ENCODE assay signal across 8 cellular contexts in the genomic region with DNA sequence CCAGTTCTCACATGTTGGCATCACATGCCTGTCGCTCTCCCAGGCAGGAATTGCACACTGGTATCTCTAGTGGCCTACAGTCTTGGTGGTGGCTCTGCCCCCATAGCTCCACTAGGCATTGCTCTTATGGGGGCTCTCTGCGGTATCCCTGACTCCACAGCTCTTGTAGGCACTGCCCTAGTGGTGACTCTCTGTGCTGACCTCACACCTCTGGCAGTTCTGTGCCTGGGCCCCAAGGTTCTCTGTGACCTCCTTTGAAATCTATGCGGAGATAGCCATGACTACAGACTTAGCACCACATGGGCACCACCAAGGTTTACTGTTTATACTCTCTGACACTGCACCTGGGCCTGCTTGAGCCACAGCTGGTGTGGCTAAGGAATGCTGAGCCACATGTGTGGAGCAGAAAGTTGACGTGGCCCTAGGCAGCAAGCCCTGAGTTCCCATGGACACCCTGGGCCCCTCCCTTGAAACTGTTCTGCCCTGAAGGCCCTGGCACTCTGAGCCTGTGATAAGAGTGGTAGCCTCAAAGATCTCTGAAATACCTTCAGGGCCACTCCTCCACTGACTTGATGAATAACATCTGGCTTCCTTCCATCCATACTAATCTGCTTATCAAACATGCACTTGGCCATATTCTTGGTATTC. TPM values are rescaled to one million over a fixed set of nuclear protein-coding genes. Genes with fewer than 3 reads are reported as not detected.
DNase-seq lines count a peak whose midpoint lies in the region; ATAC-seq, FAIRE-seq and TF ChIP-seq lines count a peak whose summit lies in the region.
"Had no signal": no experiment of that assay in that cellular context is flagged by ENCODE, and none has a peak within 500 bp of the region (broad histone marks: within the 10 kb centered on the region; RNA-seq: fewer than 3 reads in every experiment).

No MANE protein-coding gene starts in this region.

- H2BK20ac ChIP-seq in H1 (ENCODE audit: low read length): no peak overlapping the region

- H3K23ac ChIP-seq in H1 (ENCODE audit: insufficient read length): no peak overlapping the region

- no peak overlapping the region for H2BK5ac ChIP-seq in H1 (ENCODE audit: low read depth, low read length)

- no peak overlapping the region for H2AFZ ChIP-seq in H1 (ENCODE audit: low read length)

- no peak overlapping the region for H2BK15ac ChIP-seq in H1 (ENCODE audit: low read length)

- H4K5ac ChIP-seq in H1 (ENCODE audit: insufficient read length, low read depth, low read length): no peak overlapping the region

- H2AK5ac ChIP-seq in H1 (ENCODE audit: low read depth, low read length): no peak overlapping the region

- TF ChIP-seq POLR2A in Peyer's patch (IDR thresholded peaks at IDR 0.05): peak in 1 of 2 donors; percentile 42
- no peak for TF ChIP-seq POLR2A in H1 (IDR thresholded peaks at IDR 0.05; ENCODE audit: control extremely low read depth in 1 of 2, low read depth in 2 of 2, low read length in 2 of 2)

- H3K27me3 Mint-ChIP-seq in type B pancreatic cell: no peaks in the 10 kb centered on the region

- no peak for TF ChIP-seq EP300 in H1 (IDR thresholded peaks at IDR 0.05; ENCODE audit: borderline replicate concordance in 1 of 2, low read depth in 2 of 2, low read length in 2 of 2)

- H2BK12ac ChIP-seq in H1 (ENCODE audit: low read depth, low read length): peak overlapping the region; percentile 62; the same call in 1 of the 2 replicates

- POLR2A ChIA-PET in H1 (lab: Charles Lee; ENCODE audit: partially characterized antibody): interaction anchor here (1.1 to 1.4 kb wide), 2 partner anchors 184 to 186 kb away, joined by 3 read pairs; partner anchors contain the start of gene UBE2D3

- no peak overlapping the region for H3K14ac ChIP-seq in H1 (ENCODE audit: insufficient read length)

- H3K4me3 ChIP-seq in Peyer's patch (no peak overlapping the region), H1 (ENCODE audit: extremely low read depth in 1 of 4, insufficient read depth in 2 of 4, low read depth in 3 of 4, low read length in 4 of 4) (no peak overlapping the region), lung (no peak overlapping the region)

- H3K4me1 Mint-ChIP-seq in type B pancreatic cell (ENCODE audit: unreplicated experiment): peaks cover 9% of the 10 kb centered on the region

- no peaks in the 10 kb centered on the region for H3K79me2 ChIP-seq in H1 (ENCODE audit: control insufficient read depth in 1 of 2, insufficient read depth in 2 of 2, low read length in 2 of 2)

- no peaks in the 10 kb centered on the region for H3K23me2 ChIP-seq in H1 (ENCODE audit: low read depth, low read length)

- H3K9ac ChIP-seq in H1 (replicated peaks in 1 of 4; ENCODE audit: extremely low read depth in 1 of 4, low read depth in 3 of 4, low read length in 3 of 4): no peak overlapping the region

- H4K20me1 ChIP-seq in H1 (replicated peaks in 1 of 2; ENCODE audit: control insufficient read depth in 1 of 2, insufficient read depth in 2 of 2, low read length in 2 of 2): no peaks in the 10 kb centered on the region

- H3K4me1 ChIP-seq in Peyer's patch (peaks cover 0 to 20% (median 5%) of the 10 kb centered on the region in 4 donors), H1 (replicated peaks in 1 of 4; ENCODE audit: control insufficient read depth in 3 of 4, insufficient read depth in 4 of 4, low read length in 3 of 4) (no peaks in the 10 kb centered on the region), lung (ENCODE audit: control insufficient read depth in 2 of 2, insufficient read depth in 2 of 2, low read length in 2 of 2) (peaks cover 5 to 6% of the 10 kb centered on the region in 2 donors)

- no peak overlapping the region for H3K4me2 ChIP-seq in H1 (ENCODE audit: insufficient read depth in 1 of 2, low read depth in 2 of 2, low read length in 2 of 2)

- TF ChIP-seq CTCF in Peyer's patch (IDR thresholded peaks at IDR 0.05): peak in 2 of 6 experiments; percentile 2 to 11
- TF ChIP-seq CTCF in H1 (IDR thresholded peaks at IDR 0.05; ENCODE audit: control extremely low read depth in 1 of 3, insufficient read depth in 1 of 3, low read depth in 1 of 3, low read length in 3 of 3): no peak
- TF ChIP-seq CTCF in lung (IDR thresholded peaks at IDR 0.05; ENCODE audit: control extremely low read depth, extremely low read depth): no peak
- TF ChIP-seq CTCF in type B pancreatic cell (conservative IDR thresholded peaks at IDR 0.05): no peak

- H3K9me3 Mint-ChIP-seq in type B pancreatic cell: no peaks in the 10 kb centered on the region

- no peak overlapping the region for H4K91ac ChIP-seq in H1 (replicated peaks; ENCODE audit: insufficient read length, low read length)

- H3K36me3 ChIP-seq in Peyer's patch (no peaks in the 10 kb centered on the region), H1 (ENCODE audit: control insufficient read depth in 2 of 4, insufficient read depth in 4 of 4, low read length in 3 of 4) (no peaks in the 10 kb centered on the region), lung (ENCODE audit: control insufficient read depth in 2 of 2, insufficient read depth in 2 of 2, low read length in 2 of 2) (no peaks in the 10 kb centered on the region)

- H3K27ac ChIP-seq in Peyer's patch (peak overlapping the region in 3 of 4 donors; percentile 62 to 91 (median 74)), H1 (ENCODE audit: low read depth, low read length) (no peak overlapping the region), lung (ENCODE audit: low read depth in 1 of 2, low read length in 1 of 2) (peak overlapping the region in 1 of 2 donors; percentile 83)

- peak overlapping the region; percentile 78 for H3K27ac Mint-ChIP-seq in type B pancreatic cell

- CTCF ChIA-PET in H1 (lab: Charles Lee; ENCODE audit: partially characterized antibody): interaction anchor here (0.7 to 2.4 kb wide), 12 partner anchors 14 to 431 kb away, joined by 3 to 15 read pairs (median 4); no protein-coding TSS in a partner anchor

- 87% methylated on average over 4 of the region's 4 CpGs; no CpG with 5 or more reads in 1 of the 2 experiments for WGBS in H1 (ENCODE audit: extremely low coverage in 1 of 2, insufficient coverage in 1 of 2, insufficient read length in 1 of 2, insufficient replicate concordance in 2 of 2, low coverage in 1 of 2, low lambda C conversion rate in 2 of 2, missing lambda C conversion rate in 1 of 2), 2 experiments
- WGBS in lung, 2 donors: 85 to 94% methylated on average over 4 of the region's 4 CpGs

- no peak for FAIRE-seq in H1 (lab: Jason Lieb, UNC)

- H4K8ac ChIP-seq in H1 (ENCODE audit: extremely low read depth, insufficient read depth, low read length): no peak overlapping the region

- no peak overlapping the region for H3K4me3 Mint-ChIP-seq in type B pancreatic cell

- no peak overlapping the region for H2BK120ac ChIP-seq in H1 (replicated peaks; ENCODE audit: low read depth, low read length)

- H3K27me3 ChIP-seq in Peyer's patch (no peaks in the 10 kb centered on the region), H1 (replicated peaks in 1 of 4; ENCODE audit: control insufficient read depth in 3 of 4, extremely low read depth in 1 of 4, insufficient read depth in 3 of 4, low read length in 3 of 4) (no peaks in the 10 kb centered on the region), lung (ENCODE audit: control insufficient read depth, insufficient read depth) (no peaks in the 10 kb centered on the region)

- TF ChIP-seq RAD21 in H1 (IDR thresholded peaks at IDR 0.05 in 1 of 2, conservative IDR thresholded peaks at IDR 0.05 in 1 of 2; ENCODE audit: low read depth in 2 of 2, low read length in 2 of 2): no peak

- H3K36me3 Mint-ChIP-seq in type B pancreatic cell: no peaks in the 10 kb centered on the region

- H3K56ac ChIP-seq in H1 (replicated peaks; ENCODE audit: insufficient read length, low read depth, low read length): no peak overlapping the region

- DNase-seq in Peyer's patch (peak in 2 of 3 donors; percentile 74 to 88), H1 (ENCODE audit: low read depth in 1 of 2, low spot score in 2 of 2) (no peak), lung (ENCODE audit: low spot score) (peak; percentile 56), type B pancreatic cell (ENCODE audit: extremely low spot score, unreplicated experiment) (no peak), NCI-H187 (lab: John Stamatoyannopoulos, UW) (no peak), iPS-NIHi7 (ENCODE audit: extremely low spot score) (no peak)
- no peak for DNase-seq in stimulated activated CD4-positive, alpha-beta T cell treated with anti-CD3 and anti-CD28 coated beads, Interleukin-4, amount 100 ng/mL, for 1 hour
- DNase-seq: NCI-H2081 treated with DMSO at 0.1 percent for 48 hours had no signal

- H3K4ac ChIP-seq in H1 (replicated peaks; ENCODE audit: insufficient read length, low read depth, low read length): no peak overlapping the region

- ATAC-seq in lung (ENCODE audit: insufficient read depth, low FRiP score): peak; percentile 38

- H3K79me1 ChIP-seq in H1 (ENCODE audit: low read depth, low read length): no peaks in the 10 kb centered on the region

- H3K18ac ChIP-seq in H1 (ENCODE audit: extremely low read depth, low read length): no peak overlapping the region

- H3K9me3 ChIP-seq in Peyer's patch: no peaks in the 10 kb centered on the region
- H3K9me3 ChIP-seq in H1 (ENCODE audit: insufficient read depth in 2 of 2, low read depth in 1 of 2, low read length in 1 of 2): no peaks in the 10 kb centered on the region
- no peaks in the 10 kb centered on the region for H3K9me3 ChIP-seq in lung (ENCODE audit: control insufficient read depth in 2 of 2, insufficient read depth in 1 of 2, low read length in 1 of 2)

TF ChIP-seq in H1, 55 proteins besides CTCF, POLR2A, EP300 and RAD21 (continues in another document):
- TF ChIP-seq NANOG (IDR thresholded peaks at IDR 0.05; ENCODE audit: insufficient read depth, low read depth, low read length, poor library complexity, severe bottlenecking): no peak
- TF ChIP-seq MAFK (IDR thresholded peaks at IDR 0.05; ENCODE audit: low read depth, low read length): no peak
- no peak for TF ChIP-seq EGR1 (IDR thresholded peaks at IDR 0.05; ENCODE audit: borderline replicate concordance, low read depth, low read length)
- TF ChIP-seq NRF1 (IDR thresholded peaks at IDR 0.05; ENCODE audit: low read depth, low read length): no peak
- TF ChIP-seq GTF2F1 (IDR thresholded peaks at IDR 0.05; ENCODE audit: borderline replicate concordance, low read depth, low read length): no peak
- no peak for TF ChIP-seq SP2 (IDR thresholded peaks at IDR 0.05; ENCODE audit: low read length)

RNA-seq across cellular contexts. Expression of gene SLC9B1, which starts 8.0 kb away (rescaled TPM):
- total RNA-seq in Peyer's patch: under 1 TPM in 1 of 4 donors, not detected in 3; 0.40 TPM
- 0.19 TPM in 1 of 2 replicates, not detected in the other for total RNA-seq in H1 (2021; fragmentation: NEBNext Ultra II Directional; extraction: Animal tissue kit (Norgen Biotek cat#: 25700))
- polyA plus RNA-seq in H1 (2011; rRNA removed): 0.08 and 0.25 TPM in 2 replicates
- 0.65 TPM for polyA plus RNA-seq in H1 (2011; cell fraction: cytosol; rRNA removed)
- polyA plus RNA-seq in H1 (2011; cell fraction: nucleus; rRNA removed): 0.20 TPM
- polyA plus RNA-seq in H1 (2012, experiment 1 of 2): 0.12 to 0.37 TPM (median 0.31 TPM) in 4 replicates
- polyA plus RNA-seq in H1 (2012, experiment 2 of 2): 0.16 TPM
- 0.63 TPM for polyA plus RNA-seq in H1 (2013, experiment 1 of 2)
- polyA plus RNA-seq in H1 (2013, experiment 2 of 2): 0.63 TPM
- 0.49 TPM in 1 of 2 replicates, not detected in the other for polyA minus RNA-seq in H1 (2011; rRNA and poly(A)+ RNA removed)
- polyA minus RNA-seq in H1 (2011; cell fraction: cytosol; rRNA and poly(A)+ RNA removed): not detected
- 0.40 TPM for polyA minus RNA-seq in H1 (2011; cell fraction: nucleus; rRNA and poly(A)+ RNA removed)
- total RNA-seq in lung: 1 to 10 TPM in 1 of 2 donors, under 1 TPM in 1; 0.49 to 4.6 TPM
- polyA plus RNA-seq in lung: under 1 TPM; 0.12 to 0.22 TPM
- 0.71 and 1.6 TPM in 2 replicates for total RNA-seq in type B pancreatic cell (ENCODE audit: low replicate concordance)

Comparison
In these comparisons a context has a peak if more than half of its experiments do, and no peak if none do; other contexts are left out.
1. DNase-seq: peak in Peyer's patch (2 of 3) and lung (single experiment); none in H1 (0 of 2), type B pancreatic cell (single experiment), NCI-H187 (0 of 2), iPS-NIHi7 (single experiment) and stimulated activated CD4-positive, alpha-beta T cell treated with anti-CD3 and anti-CD28 coated beads, Interleukin-4, amount 100 ng/mL, for 1 hour (single experiment).